In genomic region chr21:45985471-45986315, GRCh38 we compare ENCODE assay signal across 12 cellular contexts. TPM values are rescaled to one million over a fixed set of nuclear protein-coding genes. Genes with fewer than 3 reads are reported as not detected.
DNase-seq lines count a peak whose midpoint lies in the region; TF ChIP-seq lines count a peak whose summit lies in the region.
"Had no signal": no experiment of that assay in that cellular context is flagged by ENCODE, and none has a peak within 500 bp of the region (broad histone marks: within the 10 kb centered on the region; RNA-seq: fewer than 3 reads in every experiment).

No MANE protein-coding gene starts in this region.

- intact Hi-C loops in posterior cingulate gyrus (cut with DNase I): no loop called here

- H3K4me3 Mint-ChIP-seq in activated CD4-positive, alpha-beta T cell treated with anti-CD3 and anti-CD28 coated beads, Interleukin-2, amount 10 ng/mL, durations not matched to agents 7 days and 5 days: no peak overlapping the region
- H3K4me3 Mint-ChIP-seq: neural progenitor cell had no signal

- H3K27ac Mint-ChIP-seq in activated CD4-positive, alpha-beta T cell treated with anti-CD3 and anti-CD28 coated beads, Interleukin-2, amount 10 ng/mL, durations not matched to agents 7 days and 5 days: no peak overlapping the region
- H3K27ac Mint-ChIP-seq: neural progenitor cell had no signal

- no peak for TF ChIP-seq CTCF in HFF-Myc (IDR thresholded peaks at IDR 0.05; ENCODE audit: low read depth, low read length, missing control alignments)
- TF ChIP-seq CTCF in foreskin fibroblast (IDR thresholded peaks at IDR 0.05; ENCODE audit: low read depth, low read length): no peak

- H3K36me3 Mint-ChIP-seq in activated CD4-positive, alpha-beta T cell treated with anti-CD3 and anti-CD28 coated beads, Interleukin-2, amount 10 ng/mL, durations not matched to agents 7 days and 5 days (ENCODE audit: low read depth): no peaks in the 10 kb centered on the region
- H3K36me3 Mint-ChIP-seq: CD4-positive, CD25-positive, alpha-beta regulatory T cell; T-cell had no signal

- CTCF ChIA-PET in activated CD4-positive, alpha-beta T cell treated with anti-CD3 and anti-CD28 coated beads, Interleukin-2, amount 10 ng/mL, durations not matched to agents 7 days and 5 days (lab: Charles Lee): no interaction called here

- peaks cover 5% of the 10 kb centered on the region for H3K27me3 Mint-ChIP-seq in activated CD4-positive, alpha-beta T cell treated with anti-CD3 and anti-CD28 coated beads, Interleukin-2, amount 10 ng/mL, durations not matched to agents 7 days and 5 days
- H3K27me3 Mint-ChIP-seq: CD4-positive, CD25-positive, alpha-beta regulatory T cell; T-cell had no signal

- DNase-seq in 8988T (peak; percentile 14), HFF-Myc (ENCODE audit: extremely low read depth, low read depth) (no peak), foreskin fibroblast (no peak), posterior cingulate gyrus (peak in 7 of 10 donors; percentile 3 to 80 (median 19)), T1000 (lab: John Stamatoyannopoulos, UW) (no peak), COLO829 (ENCODE audit: low spot score) (no peak), AG08395 (ENCODE audit: low spot score) (no peak)
- no peak for DNase-seq in activated CD4-positive, alpha-beta T cell treated with anti-CD3 and anti-CD28 coated beads, Interleukin-2, amount 10 ng/mL, durations not matched to agents 7 days and 5 days
- DNase-seq: CD4-positive, CD25-positive, alpha-beta regulatory T cell; NCI-H1048 had no signal

- POLR2A ChIA-PET in activated CD4-positive, alpha-beta T cell treated with anti-CD3 and anti-CD28 coated beads, Interleukin-2, amount 10 ng/mL, durations not matched to agents 7 days and 5 days (lab: Charles Lee): no interaction called here

- H3K4me3 ChIP-seq in HFF-Myc (replicated peaks; ENCODE audit: low read depth, low read length) (peak overlapping the region; percentile 98), foreskin fibroblast (ENCODE audit: low read depth in 1 of 2, low read length in 2 of 2) (peak overlapping the region; percentile 72 to 97)
- H3K4me3 ChIP-seq: neural progenitor cell had no signal

- H3K4me1 Mint-ChIP-seq in activated CD4-positive, alpha-beta T cell treated with anti-CD3 and anti-CD28 coated beads, Interleukin-2, amount 10 ng/mL, durations not matched to agents 7 days and 5 days: peaks cover 1% of the 10 kb centered on the region
- H3K4me1 Mint-ChIP-seq: neural progenitor cell had no signal

- H3K9me3 Mint-ChIP-seq in activated CD4-positive, alpha-beta T cell treated with anti-CD3 and anti-CD28 coated beads, Interleukin-2, amount 10 ng/mL, durations not matched to agents 7 days and 5 days: peaks cover 4% of the 10 kb centered on the region
- H3K9me3 Mint-ChIP-seq: neural progenitor cell, T-cell had no signal

RNA-seq across cellular contexts. Expression of gene COL6A1, which starts 4.1 kb away (rescaled TPM):
- under 1 TPM; 0.27 to 0.40 TPM for total RNA-seq in activated CD4-positive, alpha-beta T cell treated with anti-CD3 and anti-CD28 coated beads, Interleukin-2, amount 10 ng/mL, durations not matched to agents 7 days and 5 days

Comparison
In these comparisons a context has a peak if more than half of its experiments do, and no peak if none do; other contexts are left out.
1. DNase-seq: peak in 8988T (single experiment) and posterior cingulate gyrus (7 of 10); none in HFF-Myc (single experiment), foreskin fibroblast (0 of 2), T1000 (single experiment), COLO829 (single experiment), AG08395 (single experiment) and activated CD4-positive, alpha-beta T cell treated with anti-CD3 and anti-CD28 coated beads, Interleukin-2, amount 10 ng/mL, durations not matched to agents 7 days and 5 days (single experiment).